ENCODE assay signal across 8 cellular contexts in the genomic region with DNA sequence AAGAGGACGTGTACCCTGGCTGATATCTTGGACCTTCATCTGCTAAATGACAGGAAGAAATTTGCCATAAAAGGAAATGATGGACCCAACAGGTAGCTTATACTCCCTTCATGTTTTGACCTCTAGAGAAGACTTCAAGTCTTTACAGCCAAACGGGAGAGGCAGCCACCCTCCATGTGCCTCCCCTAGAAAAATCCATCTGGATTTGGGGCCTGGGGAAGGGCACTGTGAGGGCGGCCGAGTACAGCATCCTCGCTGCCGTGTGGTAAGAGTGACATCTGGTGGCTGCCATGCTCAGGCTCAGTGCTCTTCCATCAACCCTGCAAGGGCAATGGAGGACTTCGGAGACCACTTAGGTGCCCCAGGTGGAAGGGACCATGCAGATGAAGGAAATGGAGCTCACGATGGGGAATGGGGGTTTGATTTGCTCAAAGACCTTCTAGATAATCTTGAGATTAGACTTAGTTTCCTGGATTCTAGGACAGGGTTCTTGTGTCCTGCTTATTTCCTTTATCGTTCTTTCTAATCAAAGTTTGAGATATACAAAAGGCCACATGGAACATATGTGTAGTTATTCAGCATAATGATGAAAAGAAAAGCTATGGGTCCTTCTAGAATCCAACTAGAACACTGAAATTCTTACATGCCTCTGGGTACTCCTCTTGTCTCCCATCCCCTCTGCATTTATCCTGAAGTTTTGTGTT. TPM values are rescaled to one million over a fixed set of nuclear protein-coding genes. Genes with fewer than 3 reads are reported as not detected.
A peak's percentile ranks its signal among the peaks of the same experiment; 100 is the strongest.
DNase-seq lines count a peak whose midpoint lies in the region; ATAC-seq and TF ChIP-seq lines count a peak whose summit lies in the region.

No MANE protein-coding gene starts in this region.

- peak; percentile 2 to 19 for DNase-seq in stimulated activated CD4-positive, alpha-beta T cell treated with anti-CD3 and anti-CD28 coated beads, Interleukin-12 subunit alpha, Interleukin-12 subunit beta, amount 100 ng/mL, for 24 hours (ENCODE audit: low read depth in 2 of 2)
- no peak for DNase-seq in stimulated activated CD4-positive, alpha-beta T cell treated with anti-CD3 and anti-CD28 coated beads, Interleukin-1b, Interleukin-23, amount 100 ng/mL, for 48 hours
- DNase-seq in NB4 (ENCODE audit: low read depth): peak; percentile 53
- DNase-seq in epidermal melanocyte (ENCODE audit: insufficient read length, low spot score): peak; percentile 70
- DNase-seq in middle frontal gyrus (ENCODE audit: extremely low spot score, low spot score): peak; percentile 17
- peak; percentile 55 for DNase-seq in testis

- 19 to 35% methylated on average over 9 of the region's 9 CpGs for WGBS in testis, 2 donors

- H3K36me3 ChIP-seq in testis (ENCODE audit: low read depth, missing control alignments): no peaks in the 10 kb centered on the region

- no peak overlapping the region for H3K4me3 ChIP-seq in NB4 (ENCODE audit: low read depth, low read length)
- no peak overlapping the region for H3K4me3 ChIP-seq in WI38 (ENCODE audit: low read depth, low read length)
- H3K4me3 ChIP-seq in testis: no peak overlapping the region

- intact Hi-C loops in testis (cut with DNase I; ENCODE audit: low total_unique reads): no loop called here

- no peak for TF ChIP-seq POLR2A in NB4 (IDR thresholded peaks at IDR 0.05; ENCODE audit: extremely low read depth, insufficient read length)
- no peak for TF ChIP-seq POLR2A in testis (IDR thresholded peaks at IDR 0.05)

- no peaks in the 10 kb centered on the region for H3K9me3 ChIP-seq in testis

- ATAC-seq in GM18502 (IDR thresholded peaks at IDR 0.05; ENCODE audit: poor library complexity, unreplicated experiment): no peak

- no peak overlapping the region for H3K27ac ChIP-seq in testis

- peak; percentile 80 for TF ChIP-seq CTCF in NB4 (IDR thresholded peaks at IDR 0.05; ENCODE audit: low read depth, low read length)
- peak; percentile 81 for TF ChIP-seq CTCF in WI38 (IDR thresholded peaks at IDR 0.05; ENCODE audit: low read depth, low read length)
- peak in 2 of 3 experiments; percentile 38 to 58 for TF ChIP-seq CTCF in testis (IDR thresholded peaks at IDR 0.05)

- H3K27me3 ChIP-seq in testis: no peaks in the 10 kb centered on the region

- no peaks in the 10 kb centered on the region for H3K4me1 ChIP-seq in testis

RNA-seq across cellular contexts. Expression of a gene that starts 44.4 kb away (rescaled TPM):
- under 1 TPM in 1 of 2 donors, not detected in 1; 0.16 TPM for total RNA-seq in testis
- polyA plus RNA-seq in testis (ENCODE audit: insufficient read depth, low read depth, low replicate concordance): 3.1 TPM
